ENCODE assay signal across 1 cellular context in the genomic region with DNA sequence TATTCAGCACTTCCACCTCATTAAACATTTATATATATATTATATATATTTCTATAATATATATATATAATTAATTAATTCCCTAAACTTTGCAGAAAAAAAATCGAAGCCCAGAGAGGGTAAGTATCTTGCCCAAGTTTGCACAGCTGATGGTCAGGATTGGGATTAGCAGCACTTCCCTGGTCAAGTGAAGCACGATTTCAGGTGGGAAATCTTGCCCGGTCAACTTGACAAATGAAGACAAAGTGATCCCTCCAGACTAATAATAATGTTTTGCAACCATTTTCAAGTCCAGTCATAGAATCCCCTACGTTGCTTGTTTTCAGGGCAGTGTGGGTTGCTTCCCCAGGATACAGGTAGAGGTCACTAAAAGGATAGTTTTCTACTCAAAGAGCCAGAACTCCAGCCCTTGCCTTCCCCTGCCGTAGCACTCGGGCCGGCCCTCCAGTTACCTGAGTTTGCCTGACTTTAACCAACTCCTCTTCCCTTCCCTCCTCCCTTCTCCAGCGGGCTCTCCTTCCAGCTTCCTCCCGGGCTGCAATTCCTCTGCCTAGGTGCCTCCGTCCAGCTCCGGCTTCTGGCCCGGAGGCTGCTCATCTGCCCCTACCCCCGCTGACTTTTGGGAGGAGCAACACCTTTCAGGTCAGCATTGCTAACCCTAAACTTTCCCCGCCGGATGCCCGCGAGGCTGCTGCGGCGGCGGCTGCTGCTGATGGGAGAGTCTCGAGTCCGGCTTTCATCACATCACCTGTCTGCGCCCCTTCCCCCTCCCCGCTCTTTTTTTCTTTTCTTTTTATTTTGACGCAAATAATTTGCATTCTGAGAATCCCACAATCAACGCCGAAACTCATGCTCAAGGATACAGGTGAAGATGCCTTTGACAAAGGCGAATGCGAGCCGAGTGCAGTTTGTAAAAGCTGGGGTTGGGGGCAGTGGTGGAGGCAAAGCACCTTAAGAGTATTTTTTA.
TF ChIP-seq lines count a peak whose summit lies in the region.

No MANE protein-coding gene starts in this region.

TF ChIP-seq in WTC11, 78 proteins besides CTCF, POLR2A, EP300 and RAD21 (continued from another document):
- no peak for TF ChIP-seq AR (CRISPR knock-in tag; IDR thresholded peaks at IDR 0.05)
- TF ChIP-seq ZNF317 (CRISPR knock-in tag; IDR thresholded peaks at IDR 0.05; ENCODE audit: borderline replicate concordance, low read depth) = no peak
- no peak for TF ChIP-seq NR3C1 (CRISPR knock-in tag; conservative IDR thresholded peaks at IDR 0.05; ENCODE audit: low read depth)
- no peak for TF ChIP-seq ZMAT4 (CRISPR knock-in tag; IDR thresholded peaks at IDR 0.05)
- 0 out of 2 replicates have a peak, but pooled peaks have one; percentile 43 for TF ChIP-seq NFE2L1 (CRISPR knock-in tag; IDR thresholded peaks at IDR 0.05)
- TF ChIP-seq JUN (CRISPR knock-in tag; IDR thresholded peaks at IDR 0.05) = no peak
- TF ChIP-seq TEAD1 (CRISPR knock-in tag; IDR thresholded peaks at IDR 0.05) = no peak
- TF ChIP-seq GTF2I (CRISPR knock-in tag; conservative IDR thresholded peaks at IDR 0.05) = no peak
- TF ChIP-seq ZNF232 (CRISPR knock-in tag; IDR thresholded peaks at IDR 0.05) = no peak
- TF ChIP-seq AFF4 (CRISPR knock-in tag; IDR thresholded peaks at IDR 0.05; ENCODE audit: borderline replicate concordance) = no peak
- TF ChIP-seq FOXJ3 (CRISPR knock-in tag; IDR thresholded peaks at IDR 0.05; ENCODE audit: borderline replicate concordance) = no peak
